14 cellular contexts compared by ENCODE assay signal in the genomic region with DNA sequence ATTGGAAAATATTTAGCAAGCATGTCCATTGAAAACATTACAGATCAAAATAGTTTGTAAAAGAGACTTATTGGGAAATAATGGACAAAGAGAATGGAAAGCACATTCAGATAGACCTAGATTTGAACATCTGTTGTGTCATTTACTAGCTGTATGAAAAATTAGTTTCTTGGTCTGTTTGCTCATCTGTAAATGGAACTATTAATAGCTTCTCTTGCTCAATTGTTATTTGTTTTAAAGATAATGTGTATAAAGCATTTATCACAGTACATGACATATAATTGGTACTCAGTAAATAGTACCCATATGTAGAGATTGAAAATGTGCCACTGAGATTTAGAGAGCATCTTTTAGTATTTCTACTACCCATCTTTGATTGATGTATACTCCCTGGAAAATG. TPM values are rescaled to one million over a fixed set of nuclear protein-coding genes. Genes with fewer than 3 reads are reported as not detected.
DNase-seq lines count a peak whose midpoint lies in the region; ATAC-seq, FAIRE-seq and TF ChIP-seq lines count a peak whose summit lies in the region.
"Had no signal": no experiment of that assay in that cellular context is flagged by ENCODE, and none has a peak within 500 bp of the region (broad histone marks: within the 10 kb centered on the region; RNA-seq: fewer than 3 reads in every experiment).

No MANE protein-coding gene starts in this region.

- peaks cover 3% of the 10 kb centered on the region for H3K36me3 ChIP-seq in CD4-positive, alpha-beta memory T cell (ENCODE audit: insufficient read depth, low read length)
- H3K36me3 ChIP-seq in upper lobe of right lung: peaks cover 32% of the 10 kb centered on the region

- peaks cover 75% of the 10 kb centered on the region for H3K36me3 Mint-ChIP-seq in activated CD4-positive, alpha-beta memory T cell treated with anti-CD3 and anti-CD28 coated beads, Interleukin-2, amount 10 ng/mL, durations not matched to agents 7 days and 5 days (ENCODE audit: low read depth)
- peaks cover 71% of the 10 kb centered on the region for H3K36me3 Mint-ChIP-seq in activated CD4-positive, alpha-beta memory T cell treated with anti-CD3 and anti-CD28 coated beads for 36 hours
- H3K36me3 Mint-ChIP-seq in CD4-positive, alpha-beta memory T cell: peaks cover 64 to 67% of the 10 kb centered on the region in 2 donors
- H3K36me3 Mint-ChIP-seq in T-cell: peaks cover 71% of the 10 kb centered on the region
- peaks cover 45 to 74% (median 67%) of the 10 kb centered on the region in 3 donors for H3K36me3 Mint-ChIP-seq in immature natural killer cell

- no peaks in the 10 kb centered on the region for H3K27me3 Mint-ChIP-seq in activated CD4-positive, alpha-beta memory T cell treated with anti-CD3 and anti-CD28 coated beads, Interleukin-2, amount 10 ng/mL, durations not matched to agents 7 days and 5 days
- no peaks in the 10 kb centered on the region for H3K27me3 Mint-ChIP-seq in activated CD4-positive, alpha-beta memory T cell treated with anti-CD3 and anti-CD28 coated beads for 36 hours
- no peaks in the 10 kb centered on the region for H3K27me3 Mint-ChIP-seq in CD4-positive, alpha-beta memory T cell
- H3K27me3 Mint-ChIP-seq in T-cell (no peaks in the 10 kb centered on the region), immature natural killer cell (ENCODE audit: low read depth in 3 of 3) (no peaks in the 10 kb centered on the region)
- H3K27me3 Mint-ChIP-seq: B cell had no signal

- H3K4me3 ChIP-seq in CD4-positive, alpha-beta memory T cell (ENCODE audit: low read length in 2 of 2): no peak overlapping the region
- H3K4me3 ChIP-seq in upper lobe of right lung: no peak overlapping the region

- H3K27ac Mint-ChIP-seq in activated CD4-positive, alpha-beta memory T cell treated with anti-CD3 and anti-CD28 coated beads, Interleukin-2, amount 10 ng/mL, durations not matched to agents 7 days and 5 days: peak overlapping the region; percentile 87
- no peak overlapping the region for H3K27ac Mint-ChIP-seq in activated CD4-positive, alpha-beta memory T cell treated with anti-CD3 and anti-CD28 coated beads for 36 hours
- peak overlapping the region in 6 of 7 donors; percentile 51 to 94 (median 78) for H3K27ac Mint-ChIP-seq in CD4-positive, alpha-beta memory T cell
- peak overlapping the region; percentile 80 to 96 for H3K27ac Mint-ChIP-seq in T-cell
- peak overlapping the region in 4 of 6 donors; percentile 6 to 90 (median 52) for H3K27ac Mint-ChIP-seq in immature natural killer cell
- H3K27ac Mint-ChIP-seq: B cell, HFFc6 had no signal

- peaks cover 29% of the 10 kb centered on the region for H3K9me3 Mint-ChIP-seq in activated CD4-positive, alpha-beta memory T cell treated with anti-CD3 and anti-CD28 coated beads, Interleukin-2, amount 10 ng/mL, durations not matched to agents 7 days and 5 days
- peaks cover 31% of the 10 kb centered on the region for H3K9me3 Mint-ChIP-seq in activated CD4-positive, alpha-beta memory T cell treated with anti-CD3 and anti-CD28 coated beads for 36 hours
- H3K9me3 Mint-ChIP-seq in CD4-positive, alpha-beta memory T cell: peaks cover 3 to 25% (median 19%) of the 10 kb centered on the region in 8 donors
- H3K9me3 Mint-ChIP-seq in T-cell: peaks cover 0 to 24% (median 21%) of the 10 kb centered on the region in 3 donors
- H3K9me3 Mint-ChIP-seq in immature natural killer cell: peaks cover 7 to 17% (median 12%) of the 10 kb centered on the region in 6 donors

- H3K27ac ChIP-seq in CD4-positive, alpha-beta memory T cell (ENCODE audit: low read depth, low read length): peak overlapping the region; percentile 48
- H3K27ac ChIP-seq in upper lobe of right lung: no peak overlapping the region

- H3K4me3 Mint-ChIP-seq in activated CD4-positive, alpha-beta memory T cell treated with anti-CD3 and anti-CD28 coated beads, Interleukin-2, amount 10 ng/mL, durations not matched to agents 7 days and 5 days: peak overlapping the region; percentile 66
- H3K4me3 Mint-ChIP-seq in activated CD4-positive, alpha-beta memory T cell treated with anti-CD3 and anti-CD28 coated beads for 36 hours: no peak overlapping the region
- H3K4me3 Mint-ChIP-seq in CD4-positive, alpha-beta memory T cell: peak overlapping the region in 3 of 8 donors; percentile 24 to 88 (median 75)
- H3K4me3 Mint-ChIP-seq in T-cell: no peak overlapping the region
- H3K4me3 Mint-ChIP-seq in immature natural killer cell: peak overlapping the region in 1 of 5 donors; percentile 14
- H3K4me3 Mint-ChIP-seq: B cell, HFFc6 had no signal

- no peaks in the 10 kb centered on the region for H3K27me3 ChIP-seq in CD4-positive, alpha-beta memory T cell (ENCODE audit: insufficient read depth, low read length)
- H3K27me3 ChIP-seq in upper lobe of right lung: no peaks in the 10 kb centered on the region

- POLR2A ChIA-PET in activated CD4-positive, alpha-beta memory T cell treated with anti-CD3 and anti-CD28 coated beads, Interleukin-2, amount 10 ng/mL, durations not matched to agents 7 days and 5 days (lab: Charles Lee): interaction anchor here (0.9 to 1.2 kb wide), 2 partner anchors 9 to 161 kb away, joined by 4 read pairs; no protein-coding TSS in a partner anchor
- POLR2A ChIA-PET in activated CD4-positive, alpha-beta memory T cell treated with anti-CD3 and anti-CD28 coated beads for 36 hours (lab: Charles Lee): no interaction called here
- POLR2A ChIA-PET in CD4-positive, alpha-beta memory T cell (lab: Charles Lee; ENCODE audit: partially characterized antibody): no interaction called here
- POLR2A ChIA-PET in T-cell (lab: Charles Lee): interaction anchor here in 1 of 2 donors (0.6 kb wide), 1 partner anchor 1104 kb away, joined by 3 read pairs; no protein-coding TSS in a partner anchor

- H3K4me1 Mint-ChIP-seq in activated CD4-positive, alpha-beta memory T cell treated with anti-CD3 and anti-CD28 coated beads, Interleukin-2, amount 10 ng/mL, durations not matched to agents 7 days and 5 days: peaks cover 32% of the 10 kb centered on the region
- peaks cover 14% of the 10 kb centered on the region for H3K4me1 Mint-ChIP-seq in activated CD4-positive, alpha-beta memory T cell treated with anti-CD3 and anti-CD28 coated beads for 36 hours (ENCODE audit: low read depth)
- peaks cover 12 to 19% (median 14%) of the 10 kb centered on the region in 4 donors for H3K4me1 Mint-ChIP-seq in CD4-positive, alpha-beta memory T cell
- H3K4me1 Mint-ChIP-seq in T-cell (peaks cover 12 to 18% (median 17%) of the 10 kb centered on the region in 3 donors), immature natural killer cell (peaks cover 5 to 12% of the 10 kb centered on the region in 2 donors)
- H3K4me1 Mint-ChIP-seq: B cell had no signal

- CTCF ChIA-PET in activated CD4-positive, alpha-beta memory T cell treated with anti-CD3 and anti-CD28 coated beads, Interleukin-2, amount 10 ng/mL, durations not matched to agents 7 days and 5 days (lab: Charles Lee): no interaction called here
- CTCF ChIA-PET in activated CD4-positive, alpha-beta memory T cell treated with anti-CD3 and anti-CD28 coated beads for 36 hours (lab: Charles Lee): interaction anchor here (0.5 kb wide), 1 partner anchor 116 kb away, joined by 3 read pairs; no protein-coding TSS in a partner anchor
- CTCF ChIA-PET in CD4-positive, alpha-beta memory T cell (lab: Charles Lee; ENCODE audit: partially characterized antibody): no interaction called here
- CTCF ChIA-PET in T-cell (lab: Charles Lee): interaction anchor here in 1 of 2 donors (1.4 kb wide), 1 partner anchor 14 kb away, joined by 4 read pairs; no protein-coding TSS in a partner anchor

- TF ChIP-seq CTCF in D721Med (IDR thresholded peaks at IDR 0.05; ENCODE audit: insufficient read depth, missing control alignments) (no peak), upper lobe of right lung (IDR thresholded peaks at IDR 0.05) (no peak)

- ATAC-seq in T-cell (replicated peaks in 1 of 4) (no peak), upper lobe of right lung (no peak)
- ATAC-seq: PC-3 had no signal

- H3K4me1 ChIP-seq in CD4-positive, alpha-beta memory T cell (ENCODE audit: insufficient read depth, low read length): peaks cover 13% of the 10 kb centered on the region
- H3K4me1 ChIP-seq in upper lobe of right lung: no peaks in the 10 kb centered on the region

- no peaks in the 10 kb centered on the region for H3K9me3 ChIP-seq in CD4-positive, alpha-beta memory T cell (ENCODE audit: control insufficient read depth in 1 of 2, low read length in 2 of 2)
- peaks cover 11% of the 10 kb centered on the region for H3K9me3 ChIP-seq in upper lobe of right lung

- FAIRE-seq in D721Med (lab: Jason Lieb, UNC): no peak
- FAIRE-seq: HTR-8/SVneo had no signal

- DNase-seq in activated CD4-positive, alpha-beta memory T cell treated with anti-CD3 and anti-CD28 coated beads, Interleukin-2, amount 10 ng/mL, durations not matched to agents 7 days and 5 days: no peak
- DNase-seq in activated CD4-positive, alpha-beta memory T cell treated with anti-CD3 and anti-CD28 coated beads for 36 hours: no peak
- DNase-seq in CD4-positive, alpha-beta memory T cell: no peak
- no peak for DNase-seq in T-cell
- DNase-seq in immature natural killer cell: no peak
- no peak for DNase-seq in activated effector memory CD4-positive, alpha-beta T cell treated with anti-CD3 and anti-CD28 coated beads, Interleukin-2, amount 50 U/mL, for 16 hours
- DNase-seq in D721Med (ENCODE audit: insufficient read length, low spot score): no peak
- DNase-seq in upper lobe of right lung: no peak
- DNase-seq: DMS153, HFFc6, NCI-H1436 treated with DMSO at 0.1 percent for 48 hours, PC-3 had no signal

- intact Hi-C loops in activated CD4-positive, alpha-beta memory T cell treated with anti-CD3 and anti-CD28 coated beads for 36 hours (cut with micrococcal nuclease): no loop called here
- intact Hi-C loops in CD4-positive, alpha-beta memory T cell (cut with micrococcal nuclease): no loop called here
- intact Hi-C loops in upper lobe of right lung (cut with DNase I): no loop called here

RNA-seq across cellular contexts. Expression of gene RPAP2, which starts 25.9 kb away (rescaled TPM):
- total RNA-seq in activated CD4-positive, alpha-beta memory T cell treated with anti-CD3 and anti-CD28 coated beads, Interleukin-2, amount 10 ng/mL, durations not matched to agents 7 days and 5 days: 10 to 100 TPM; 31.6 to 36.5 TPM
- total RNA-seq in activated CD4-positive, alpha-beta memory T cell treated with anti-CD3 and anti-CD28 coated beads for 36 hours: 10 to 100 TPM; 28.6 to 31.6 TPM
- 10 to 100 TPM; 39.0 to 44.0 TPM for total RNA-seq in CD4-positive, alpha-beta memory T cell
- 10 to 100 TPM; 16.1 to 24.4 TPM for polyA plus RNA-seq in CD4-positive, alpha-beta memory T cell
- total RNA-seq in T-cell (10 to 100 TPM; 24.7 to 31.7 (median 29.9) TPM), upper lobe of right lung (22.3 TPM)
- polyA plus RNA-seq in immature natural killer cell: 10 to 100 TPM in 2 of 3 donors, 1 to 10 TPM in 1; 7.9 to 28.6 (median 11.6) TPM

RNA-seq across cellular contexts. Expression of gene GLMN, which starts 26.0 kb away (rescaled TPM):
- 10 to 100 TPM; 18.2 to 18.7 TPM for total RNA-seq in activated CD4-positive, alpha-beta memory T cell treated with anti-CD3 and anti-CD28 coated beads, Interleukin-2, amount 10 ng/mL, durations not matched to agents 7 days and 5 days
- 10 to 100 TPM; 10.9 to 13.3 TPM for total RNA-seq in activated CD4-positive, alpha-beta memory T cell treated with anti-CD3 and anti-CD28 coated beads for 36 hours
- total RNA-seq in CD4-positive, alpha-beta memory T cell: 10 to 100 TPM; 13.9 to 14.7 TPM
- 10 to 100 TPM; 12.5 to 13.4 TPM for polyA plus RNA-seq in CD4-positive, alpha-beta memory T cell
- 10 to 100 TPM in 4 of 5 donors, 1 to 10 TPM in 1; 9.8 to 15.0 (median 11.1) TPM for total RNA-seq in T-cell
- polyA plus RNA-seq in immature natural killer cell: 10 to 100 TPM; 10.8 to 18.3 (median 15.3) TPM
- 5.8 TPM for total RNA-seq in upper lobe of right lung
